Comparison of ENCODE assay signal across 1 cellular context in the genomic region with DNA sequence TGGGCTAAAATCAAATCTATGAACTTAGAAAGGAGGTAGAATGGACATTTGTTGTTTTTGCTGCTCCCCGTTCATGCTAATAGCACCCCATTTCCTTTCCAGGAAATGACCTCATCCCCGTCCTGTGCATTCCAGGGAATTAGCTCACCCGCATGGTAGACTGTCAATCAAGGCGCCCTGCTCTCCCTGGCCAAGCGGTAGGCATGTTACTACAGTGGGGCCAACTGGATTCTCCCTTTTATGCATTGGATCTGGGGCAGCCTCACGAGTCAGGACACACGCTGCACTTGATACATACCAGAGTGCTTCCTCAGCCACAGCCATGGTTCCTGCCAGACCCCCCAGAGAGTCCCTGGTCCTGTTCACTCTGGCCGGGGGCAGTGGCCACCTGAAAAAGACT.
TF ChIP-seq lines count a peak whose summit lies in the region.

No MANE protein-coding gene starts in this region.

TF ChIP-seq in H1, 55 proteins besides CTCF, POLR2A, EP300 and RAD21 (continued from another document):
- TF ChIP-seq TAF1 (IDR thresholded peaks at IDR 0.05; ENCODE audit: low read depth, low read length) (no peak), ZNF274 (IDR thresholded peaks at IDR 0.05; ENCODE audit: borderline replicate concordance, extremely low read depth, low read length) (no peak), RNF2 (IDR thresholded peaks at IDR 0.05; ENCODE audit: borderline replicate concordance, low read depth, low read length, missing control alignments, poor library complexity, severe bottlenecking) (no peak), SUZ12 (IDR thresholded peaks at IDR 0.05; ENCODE audit: low read length) (no peak), TAF7 (optimal IDR thresholded peaks at IDR 0.05; ENCODE audit: borderline replicate concordance, low read depth, low read length) (no peak), YY1 (IDR thresholded peaks at IDR 0.05; ENCODE audit: low read depth, low read length) (no peak), SRF (IDR thresholded peaks at IDR 0.05; ENCODE audit: low read depth, low read length) (no peak), RFX5 (IDR thresholded peaks at IDR 0.05; ENCODE audit: borderline replicate concordance, low read depth, low read length) (no peak), CHD1 (IDR thresholded peaks at IDR 0.05; ENCODE audit: low read depth, low read length) (no peak), MAX (IDR thresholded peaks at IDR 0.05) (no peak), SP2 (IDR thresholded peaks at IDR 0.05; ENCODE audit: low read length) (no peak)
